In genomic region chr19:50419580-50420035, GRCh38 we compare ENCODE assay signal across 17 cellular contexts. TPM values are rescaled to one million over a fixed set of nuclear protein-coding genes. Genes with fewer than 3 reads are reported as not detected.
DNase-seq lines count a peak whose midpoint lies in the region; ATAC-seq and TF ChIP-seq lines count a peak whose summit lies in the region.
"Had no signal": no experiment of that assay in that cellular context is flagged by ENCODE, and none has a peak within 500 bp of the region (broad histone marks: within the 10 kb centered on the region; RNA-seq: fewer than 3 reads in every experiment).

No MANE protein-coding gene starts in this region.

- no peak for ATAC-seq in activated CD8-positive, alpha-beta T cell treated with anti-CD3 and anti-CD28 coated beads, Interleukin-2, amount 10 ng/mL, durations not matched to agents 7 days and 5 days
- no peak for ATAC-seq in activated CD8-positive, alpha-beta T cell treated with anti-CD3 and anti-CD28 coated beads for 36 hours
- no peak for ATAC-seq in stimulated activated naive B cell treated with anti-CD40 and anti-IgM and Interleukin-4, amounts not matched to agents 10 μg/mL and 1 μg/mL and 100 μg/mL, for 72 hours (replicated peaks)
- ATAC-seq in GM18498 (IDR thresholded peaks at IDR 0.05; ENCODE audit: unreplicated experiment) (no peak), GM18858 (IDR thresholded peaks at IDR 0.05; ENCODE audit: unreplicated experiment) (no peak)
- ATAC-seq: HCT116 had no signal

- peak overlapping the region; percentile 8 for H3K4me3 ChIP-seq in NT2/D1 (ENCODE audit: insufficient read length, low read depth)

- H3K4me1 Mint-ChIP-seq in activated CD8-positive, alpha-beta T cell treated with anti-CD3 and anti-CD28 coated beads, Interleukin-2, amount 10 ng/mL, durations not matched to agents 7 days and 5 days (ENCODE audit: low read depth), result peaks cover 15% of the 10 kb centered on the region
- peaks cover 17% of the 10 kb centered on the region for H3K4me1 Mint-ChIP-seq in activated CD8-positive, alpha-beta T cell treated with anti-CD3 and anti-CD28 coated beads for 36 hours (ENCODE audit: low read depth)
- H3K4me1 Mint-ChIP-seq in stimulated activated naive B cell treated with anti-CD40 and anti-IgM and Interleukin-4, amounts not matched to agents 10 μg/mL and 1 μg/mL and 100 μg/mL, for 72 hours, result peaks cover 53 to 84% of the 10 kb centered on the region in 2 donors

- intact Hi-C loops in activated CD8-positive, alpha-beta T cell treated with anti-CD3 and anti-CD28 coated beads for 36 hours (cut with micrococcal nuclease), result loop anchor here (10.0 kb wide), 1 partner anchor 55 kb away; the partner anchor contains the start of gene NAPSA

- CTCF ChIA-PET in activated CD8-positive, alpha-beta T cell treated with anti-CD3 and anti-CD28 coated beads, Interleukin-2, amount 10 ng/mL, durations not matched to agents 7 days and 5 days (lab: Charles Lee), result interaction anchor here (1.0 kb wide), 1 partner anchor 10 kb away, joined by 3 read pairs; no protein-coding TSS in a partner anchor
- CTCF ChIA-PET in activated CD8-positive, alpha-beta T cell treated with anti-CD3 and anti-CD28 coated beads for 36 hours (lab: Charles Lee), result interaction anchor here (1.3 kb wide), 1 partner anchor 137 kb away, joined by 3 read pairs; no protein-coding TSS in a partner anchor

- H3K9me3 ChIP-seq in NT2/D1 (ENCODE audit: insufficient read depth, low read length), result no peaks in the 10 kb centered on the region

- no peaks in the 10 kb centered on the region for H3K9me3 Mint-ChIP-seq in activated CD8-positive, alpha-beta T cell treated with anti-CD3 and anti-CD28 coated beads, Interleukin-2, amount 10 ng/mL, durations not matched to agents 7 days and 5 days (ENCODE audit: insufficient read depth)
- peaks cover 4% of the 10 kb centered on the region for H3K9me3 Mint-ChIP-seq in activated CD8-positive, alpha-beta T cell treated with anti-CD3 and anti-CD28 coated beads for 36 hours
- peaks cover 0 to 1% of the 10 kb centered on the region in 2 donors for H3K9me3 Mint-ChIP-seq in stimulated activated naive B cell treated with anti-CD40 and anti-IgM and Interleukin-4, amounts not matched to agents 10 μg/mL and 1 μg/mL and 100 μg/mL, for 72 hours

- H3K36me3 ChIP-seq in NT2/D1 (ENCODE audit: insufficient read depth, insufficient read length, low read length), result peaks cover 18% of the 10 kb centered on the region

- H3K4me3 Mint-ChIP-seq in activated CD8-positive, alpha-beta T cell treated with anti-CD3 and anti-CD28 coated beads, Interleukin-2, amount 10 ng/mL, durations not matched to agents 7 days and 5 days, result no peak overlapping the region
- no peak overlapping the region for H3K4me3 Mint-ChIP-seq in activated CD8-positive, alpha-beta T cell treated with anti-CD3 and anti-CD28 coated beads for 36 hours
- peak overlapping the region; percentile 87 to 97 for H3K4me3 Mint-ChIP-seq in stimulated activated naive B cell treated with anti-CD40 and anti-IgM and Interleukin-4, amounts not matched to agents 10 μg/mL and 1 μg/mL and 100 μg/mL, for 72 hours

- no peak for TF ChIP-seq CTCF in activated CD8-positive, alpha-beta T cell treated with anti-CD3 and anti-CD28 coated beads for 36 hours (IDR thresholded peaks at IDR 0.05)

- peaks cover 6% of the 10 kb centered on the region for H3K4me1 ChIP-seq in NT2/D1 (ENCODE audit: insufficient read depth, insufficient read length)

- no peak for DNase-seq in activated CD8-positive, alpha-beta T cell treated with anti-CD3 and anti-CD28 coated beads, Interleukin-2, amount 10 ng/mL, durations not matched to agents 7 days and 5 days
- DNase-seq in activated CD8-positive, alpha-beta T cell treated with anti-CD3 and anti-CD28 coated beads for 36 hours, result no peak
- no peak for DNase-seq in NT2/D1 (ENCODE audit: low read depth, low spot score)
- peak; percentile 63 for DNase-seq in germinal center (ENCODE audit: low spot score)
- peak; percentile 41 for DNase-seq in stimulated activated naive B cell treated with anti-CD40 and anti-IgM and Interleukin-4, amounts not matched to agents 10 μg/mL and 1 μg/mL and 100 μg/mL, for 72 hours
- DNase-seq in NCI-H146 (lab: John Stamatoyannopoulos, UW), result no peak
- DNase-seq: 8988T; activated CD4-positive, alpha-beta T cell treated with anti-CD3 and anti-CD28 coated beads, Interleukin-2, amount 50 U/mL, for 1 hour; aorta; COR-L47; MV-4-11; PC-3; posterior cingulate gyrus; stimulated activated CD4-positive, alpha-beta T cell treated with anti-CD3 and anti-CD28 coated beads, Interleukin-12 subunit alpha, Interleukin-12 subunit beta, amount 100 ng/mL, for 4 hours had no signal

- POLR2A ChIA-PET in activated CD8-positive, alpha-beta T cell treated with anti-CD3 and anti-CD28 coated beads, Interleukin-2, amount 10 ng/mL, durations not matched to agents 7 days and 5 days (lab: Charles Lee), result no interaction called here
- POLR2A ChIA-PET in activated CD8-positive, alpha-beta T cell treated with anti-CD3 and anti-CD28 coated beads for 36 hours (lab: Charles Lee), result interaction anchor here (1.4 to 2.1 kb wide), 2 partner anchors 8 to 34 kb away, joined by 4 read pairs; no protein-coding TSS in a partner anchor

- H3K36me3 Mint-ChIP-seq in activated CD8-positive, alpha-beta T cell treated with anti-CD3 and anti-CD28 coated beads, Interleukin-2, amount 10 ng/mL, durations not matched to agents 7 days and 5 days (ENCODE audit: low read depth), result peaks cover 5% of the 10 kb centered on the region
- peaks cover 14% of the 10 kb centered on the region for H3K36me3 Mint-ChIP-seq in activated CD8-positive, alpha-beta T cell treated with anti-CD3 and anti-CD28 coated beads for 36 hours (ENCODE audit: low read depth)
- H3K36me3 Mint-ChIP-seq in stimulated activated naive B cell treated with anti-CD40 and anti-IgM and Interleukin-4, amounts not matched to agents 10 μg/mL and 1 μg/mL and 100 μg/mL, for 72 hours, result peaks cover 51 to 62% of the 10 kb centered on the region in 2 donors

- no peaks in the 10 kb centered on the region for H3K27me3 ChIP-seq in NT2/D1 (ENCODE audit: insufficient read depth, insufficient read length)

- peak overlapping the region; percentile 50 for H3K9ac ChIP-seq in NT2/D1 (ENCODE audit: insufficient read length, low read depth)

- H3K27me3 Mint-ChIP-seq in activated CD8-positive, alpha-beta T cell treated with anti-CD3 and anti-CD28 coated beads, Interleukin-2, amount 10 ng/mL, durations not matched to agents 7 days and 5 days (ENCODE audit: low read depth), result peaks cover 12% of the 10 kb centered on the region
- H3K27me3 Mint-ChIP-seq in activated CD8-positive, alpha-beta T cell treated with anti-CD3 and anti-CD28 coated beads for 36 hours, result peaks cover 21% of the 10 kb centered on the region
- H3K27me3 Mint-ChIP-seq in stimulated activated naive B cell treated with anti-CD40 and anti-IgM and Interleukin-4, amounts not matched to agents 10 μg/mL and 1 μg/mL and 100 μg/mL, for 72 hours, result no peaks in the 10 kb centered on the region

- peak overlapping the region; percentile 53 for H3K27ac Mint-ChIP-seq in activated CD8-positive, alpha-beta T cell treated with anti-CD3 and anti-CD28 coated beads, Interleukin-2, amount 10 ng/mL, durations not matched to agents 7 days and 5 days
- no peak overlapping the region for H3K27ac Mint-ChIP-seq in activated CD8-positive, alpha-beta T cell treated with anti-CD3 and anti-CD28 coated beads for 36 hours
- peak overlapping the region; percentile 97 for H3K27ac Mint-ChIP-seq in stimulated activated naive B cell treated with anti-CD40 and anti-IgM and Interleukin-4, amounts not matched to agents 10 μg/mL and 1 μg/mL and 100 μg/mL, for 72 hours

RNA-seq across cellular contexts. Expression of gene SPIB, which starts 0.9 kb away (rescaled TPM):
- total RNA-seq in activated CD8-positive, alpha-beta T cell treated with anti-CD3 and anti-CD28 coated beads, Interleukin-2, amount 10 ng/mL, durations not matched to agents 7 days and 5 days, result under 1 TPM; 0.52 to 0.84 TPM
- 1 to 10 TPM in 1 of 2 experiments, under 1 TPM in 1; 0.68 to 1.5 TPM for total RNA-seq in activated CD8-positive, alpha-beta T cell treated with anti-CD3 and anti-CD28 coated beads for 36 hours
- total RNA-seq: PC-3 had no signal

RNA-seq across cellular contexts. Expression of gene MYBPC2, which starts 13.1 kb away (rescaled TPM):
- not detected for total RNA-seq in activated CD8-positive, alpha-beta T cell treated with anti-CD3 and anti-CD28 coated beads, Interleukin-2, amount 10 ng/mL, durations not matched to agents 7 days and 5 days
- total RNA-seq in activated CD8-positive, alpha-beta T cell treated with anti-CD3 and anti-CD28 coated beads for 36 hours, result under 1 TPM; 0.11 to 0.59 TPM
- total RNA-seq: aorta, PC-3 had no signal

RNA-seq across cellular contexts. Expression of gene POLD1, which starts 35.5 kb away (rescaled TPM):
- 100 to 1,000 TPM; 163 to 181 TPM for total RNA-seq in activated CD8-positive, alpha-beta T cell treated with anti-CD3 and anti-CD28 coated beads, Interleukin-2, amount 10 ng/mL, durations not matched to agents 7 days and 5 days
- 100 to 1,000 TPM; 214 to 215 TPM for total RNA-seq in activated CD8-positive, alpha-beta T cell treated with anti-CD3 and anti-CD28 coated beads for 36 hours

RNA-seq across cellular contexts. Expression of gene NR1H2, which starts 43.4 kb away (rescaled TPM):
- total RNA-seq in activated CD8-positive, alpha-beta T cell treated with anti-CD3 and anti-CD28 coated beads, Interleukin-2, amount 10 ng/mL, durations not matched to agents 7 days and 5 days, result 10 to 100 TPM; 56.4 to 64.1 TPM
- total RNA-seq in activated CD8-positive, alpha-beta T cell treated with anti-CD3 and anti-CD28 coated beads for 36 hours, result 10 to 100 TPM; 50.9 to 52.3 TPM

RNA-seq across cellular contexts. Expression of gene NAPSA, which starts 54.2 kb away (rescaled TPM):
- total RNA-seq in activated CD8-positive, alpha-beta T cell treated with anti-CD3 and anti-CD28 coated beads, Interleukin-2, amount 10 ng/mL, durations not matched to agents 7 days and 5 days, result 1 to 10 TPM in 1 of 2 experiments, under 1 TPM in 1; 0.73 to 1.2 TPM
- 10 to 100 TPM; 18.3 to 20.0 TPM for total RNA-seq in activated CD8-positive, alpha-beta T cell treated with anti-CD3 and anti-CD28 coated beads for 36 hours

Comparison
In these comparisons a context has a peak if more than half of its experiments do, and no peak if none do; other contexts are left out.
1. DNase-seq: peak in germinal center (single experiment) and stimulated activated naive B cell treated with anti-CD40 and anti-IgM and Interleukin-4, amounts not matched to agents 10 μg/mL and 1 μg/mL and 100 μg/mL, for 72 hours (single experiment); none in activated CD8-positive, alpha-beta T cell treated with anti-CD3 and anti-CD28 coated beads, Interleukin-2, amount 10 ng/mL, durations not matched to agents 7 days and 5 days (single experiment), activated CD8-positive, alpha-beta T cell treated with anti-CD3 and anti-CD28 coated beads for 36 hours (single experiment), NT2/D1 (single experiment) and NCI-H146 (single experiment).
2. H3K4me3 Mint-ChIP-seq: peak in stimulated activated naive B cell treated with anti-CD40 and anti-IgM and Interleukin-4, amounts not matched to agents 10 μg/mL and 1 μg/mL and 100 μg/mL, for 72 hours (2 of 2); none in activated CD8-positive, alpha-beta T cell treated with anti-CD3 and anti-CD28 coated beads, Interleukin-2, amount 10 ng/mL, durations not matched to agents 7 days and 5 days (single experiment) and activated CD8-positive, alpha-beta T cell treated with anti-CD3 and anti-CD28 coated beads for 36 hours (single experiment).